Comparison of ENCODE assay signal across 1 cellular context in genomic region chr6:3870528-3870925, GRCh38.
TF ChIP-seq lines count a peak whose summit lies in the region.

No MANE protein-coding gene starts in this region.

TF ChIP-seq in HepG2, 621 proteins besides CTCF, POLR2A, EP300 and RAD21 (continued from another document):
- TF ChIP-seq ZBTB33 (CRISPR knock-in tag; IDR thresholded peaks at IDR 0.05) (peak; percentile 60), PCBP2 (optimal IDR thresholded peaks at IDR 0.05; ENCODE audit: low read depth, low read length, poor library complexity, severe bottlenecking) (no peak), SNAI1 (CRISPR knock-in tag; IDR thresholded peaks at IDR 0.05; ENCODE audit: borderline replicate concordance) (peak; percentile 27; the same call in 1 of the 2 replicates), ZFP91 (CRISPR knock-in tag; IDR thresholded peaks at IDR 0.05; ENCODE audit: borderline replicate concordance) (0 out of 2 replicates have a peak, but pooled peaks have one; percentile 9), SNAPC2 (CRISPR knock-in tag; IDR thresholded peaks at IDR 0.05) (0 out of 2 replicates have a peak, but pooled peaks have one; percentile 11), NR2F2 (IDR thresholded peaks at IDR 0.05; ENCODE audit: borderline replicate concordance, low read depth) (no peak), ZNF350 (CRISPR knock-in tag; IDR thresholded peaks at IDR 0.05; ENCODE audit: borderline replicate concordance, low read depth) (0 out of 2 replicates have a peak, but pooled peaks have one; percentile 21), ZGPAT (CRISPR knock-in tag; IDR thresholded peaks at IDR 0.05) (no peak), BORCS8-MEF2B (CRISPR knock-in tag; IDR thresholded peaks at IDR 0.05) (0 out of 2 replicates have a peak, but pooled peaks have one; percentile 49)
- TF ChIP-seq, protein P1, sequence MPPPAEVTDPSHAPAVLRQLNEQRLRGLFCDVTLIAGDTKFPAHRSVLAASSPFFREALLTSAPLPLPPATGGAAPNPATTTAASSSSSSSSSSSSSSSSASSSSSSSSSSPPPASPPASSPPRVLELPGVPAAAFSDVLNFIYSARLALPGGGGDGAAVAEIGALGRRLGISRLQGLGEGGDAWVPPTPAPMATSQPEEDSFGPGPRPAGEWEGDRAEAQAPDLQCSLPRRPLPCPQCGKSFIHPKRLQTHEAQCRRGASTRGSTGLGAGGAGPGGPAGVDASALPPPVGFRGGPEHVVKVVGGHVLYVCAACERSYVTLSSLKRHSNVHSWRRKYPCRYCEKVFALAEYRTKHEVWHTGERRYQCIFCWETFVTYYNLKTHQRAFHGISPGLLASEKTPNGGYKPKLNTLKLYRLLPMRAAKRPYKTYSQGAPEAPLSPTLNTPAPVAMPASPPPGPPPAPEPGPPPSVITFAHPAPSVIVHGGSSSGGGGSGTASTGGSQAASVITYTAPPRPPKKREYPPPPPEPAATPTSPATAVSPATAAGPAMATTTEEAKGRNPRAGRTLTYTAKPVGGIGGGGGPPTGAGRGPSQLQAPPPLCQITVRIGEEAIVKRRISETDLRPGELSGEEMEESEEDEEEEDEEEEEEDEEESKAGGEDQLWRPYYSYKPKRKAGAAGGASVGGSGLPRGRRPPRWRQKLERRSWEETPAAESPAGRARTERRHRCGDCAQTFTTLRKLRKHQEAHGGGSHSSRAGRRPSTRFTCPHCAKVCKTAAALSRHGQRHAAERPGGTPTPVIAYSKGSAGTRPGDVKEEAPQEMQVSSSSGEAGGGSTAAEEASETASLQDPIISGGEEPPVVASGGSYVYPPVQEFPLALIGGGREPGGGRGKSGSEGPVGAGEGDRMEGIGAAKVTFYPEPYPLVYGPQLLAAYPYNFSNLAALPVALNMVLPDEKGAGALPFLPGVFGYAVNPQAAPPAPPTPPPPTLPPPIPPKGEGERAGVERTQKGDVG (CRISPR knock-in tag; IDR thresholded peaks at IDR 0.05; ENCODE audit: borderline replicate concordance): peak; percentile 55; the same call in 1 of the 2 replicates
